In genomic region chr18:34397286-34397896, GRCh38 we compare ENCODE assay signal across 24 cellular contexts.
DNase-seq lines count a peak whose midpoint lies in the region; ATAC-seq, FAIRE-seq and TF ChIP-seq lines count a peak whose summit lies in the region.
"Had no signal": no experiment of that assay in that cellular context is flagged by ENCODE, and none has a peak within 500 bp of the region (broad histone marks: within the 10 kb centered on the region; RNA-seq: fewer than 3 reads in every experiment).

No MANE protein-coding gene starts in this region.

- H3K27ac ChIP-seq in HepG2 (ENCODE audit: extremely low read length, insufficient read depth, low read length) = peak overlapping the region; percentile 77
- H3K27ac ChIP-seq: 22Rv1, GM23248, SJCRH30 had no signal

- TF ChIP-seq EP300 in HepG2 (IDR thresholded peaks at IDR 0.05; ENCODE audit: low read depth in 2 of 2, low read length in 2 of 2) (peak in 1 of 2 experiments; percentile 1; a peak in 1 of 4 replicates), HepG2 (CRISPR knock-in tag; IDR thresholded peaks at IDR 0.05; ENCODE audit: borderline replicate concordance) (no peak)

- no peak for TF ChIP-seq RAD21 in HepG2 (CRISPR knock-in tag; IDR thresholded peaks at IDR 0.05)

- no peaks in the 10 kb centered on the region for H3K27me3 ChIP-seq in HepG2 (ENCODE audit: control insufficient read depth in 1 of 2, insufficient read depth in 2 of 2, low read length in 2 of 2)
- H3K27me3 ChIP-seq: BE2C, SJCRH30 had no signal

- no peak overlapping the region for H3K9ac ChIP-seq in HepG2 (ENCODE audit: insufficient read depth, low read depth, low read length)
- H3K9ac ChIP-seq: GM23248 had no signal

- H2AFZ ChIP-seq in HepG2 (ENCODE audit: low read length) = no peak overlapping the region
- H2AFZ ChIP-seq: GM23248 had no signal

- POLR2A ChIA-PET in HepG2 (lab: Yijun Ruan, JAX) = no interaction called here

- TF ChIP-seq CTCF in HepG2 (CRISPR knock-in tag; IDR thresholded peaks at IDR 0.05) = no peak

- H3K36me3 ChIP-seq in HepG2 (replicated peaks in 1 of 2; ENCODE audit: control insufficient read depth in 1 of 2, insufficient read depth in 2 of 2, low read length in 2 of 2) = no peaks in the 10 kb centered on the region
- H3K36me3 ChIP-seq: BE2C, SJCRH30 had no signal

- no peak for TF ChIP-seq POLR2A in HepG2 (IDR thresholded peaks at IDR 0.05; ENCODE audit: insufficient read depth in 1 of 2, low read depth in 2 of 2, low read length in 2 of 2)

- peak overlapping the region in 1 of 3 experiments; percentile 11; a peak in 2 of 6 replicates for H3K4me3 ChIP-seq in HepG2 (replicated peaks in 1 of 3; ENCODE audit: insufficient read depth in 1 of 3, low read depth in 2 of 3, low read length in 3 of 3)
- H3K4me3 ChIP-seq: GM23248, SJCRH30 had no signal

- intact Hi-C loops in HepG2 (cut with micrococcal nuclease; ENCODE audit: unreplicated experiment) = loop anchor here (5.0 to 10.0 kb wide), 2 partner anchors 47 to 95 kb away; no protein-coding TSS in a partner anchor

- DNase-seq in DMS53 (lab: John Stamatoyannopoulos, UW) = peak; percentile 36
- DNase-seq in DMS53 treated with DMSO at 0.1 percent for 48 hours (lab: John Stamatoyannopoulos, UW; ENCODE audit: unreplicated experiment) = no peak
- peak; percentile 2 for DNase-seq in DMS79 treated with DMSO at 0.1 percent for 48 hours (lab: John Stamatoyannopoulos, UW)
- DNase-seq in NCI-H510A treated with DMSO at 0.1 percent for 48 hours (lab: John Stamatoyannopoulos, UW) = peak; percentile 92
- DNase-seq in HepG2 (ENCODE audit: low spot score) = peak; percentile 70
- no peak for DNase-seq in central memory CD4-positive, alpha-beta T cell
- DNase-seq in RPMI8226 = no peak
- DNase-seq: ACHN; BE2C; CD8-positive, alpha-beta memory T cell; GM23248; H7; KBM-7; MV-4-11; NCI-H1105 treated with DMSO at 0.1 percent for 48 hours; NCI-H146; NCI-H2081 treated with DMSO at 0.1 percent for 48 hours; NCI-H446; SJCRH30 had no signal

- no peaks in the 10 kb centered on the region for H3K79me2 ChIP-seq in HepG2 (ENCODE audit: insufficient read depth, low read length)

- no peaks in the 10 kb centered on the region for H3K9me3 ChIP-seq in HepG2 (ENCODE audit: low read length)
- H3K9me3 ChIP-seq: BE2C, SJCRH30 had no signal

- WGBS in HepG2 (ENCODE audit: low lambda C conversion rate) = 0% methylated on average over 2 of the region's 2 CpGs

- FAIRE-seq in HepG2 (lab: Jason Lieb, UNC) = peak; percentile 64
- FAIRE-seq: G401.6, RCC 7860 had no signal

- in situ Hi-C loops in HepG2 (cut with HindIII; ENCODE audit: extremely low pct_ligation_motif_present, low pct_unique_long_range_greater_than_20kb) = no loop called here

- H3K4me1 ChIP-seq in HepG2 (ENCODE audit: insufficient read depth, low read length) = peaks cover 31% of the 10 kb centered on the region
- H3K4me1 ChIP-seq: BE2C, SJCRH30 had no signal

- H4K20me1 ChIP-seq in HepG2 (ENCODE audit: insufficient read depth, low read length) = no peaks in the 10 kb centered on the region

- ATAC-seq in HepG2 (peak; percentile 96), HG03095 (IDR thresholded peaks at IDR 0.05; ENCODE audit: unreplicated experiment) (no peak)
- ATAC-seq: SK-N-SH treated with all-trans-retinoic acid at 6 μM for 48 hours had no signal

- H3K4me2 ChIP-seq in HepG2 (ENCODE audit: low read depth, low read length) = peak overlapping the region; percentile 68

- CTCF ChIA-PET in HepG2 (lab: Yijun Ruan, JAX; ENCODE audit: low intra/inter-chr PET ratio, low total read pairs) = no interaction called here

- BruUV-seq in HepG2 (replicated peaks; lab: Mats Ljungman, UMichigan) = no TSS peak

TF ChIP-seq in HepG2, 621 proteins besides CTCF, POLR2A, EP300 and RAD21 (continues in another document):
- TF ChIP-seq ZNF883 (CRISPR knock-in tag; IDR thresholded peaks at IDR 0.05; ENCODE audit: not compliant biosample characterization) (no peak), IRX3 (CRISPR knock-in tag; IDR thresholded peaks at IDR 0.05; ENCODE audit: borderline replicate concordance, low read depth) (no peak), ZNF550 (CRISPR knock-in tag; IDR thresholded peaks at IDR 0.05; ENCODE audit: borderline replicate concordance) (no peak), FOXJ3 (CRISPR knock-in tag; IDR thresholded peaks at IDR 0.05; ENCODE audit: borderline replicate concordance) (no peak), RFX5 (IDR thresholded peaks at IDR 0.05; ENCODE audit: low read depth, low read length) (no peak), NCOR1 (IDR thresholded peaks at IDR 0.05; ENCODE audit: borderline replicate concordance, low read length) (peak; percentile 76; the same call in 1 of the 2 replicates), DNMT3B (CRISPR knock-in tag; conservative IDR thresholded peaks at IDR 0.05) (no peak), FOXP1 (IDR thresholded peaks at IDR 0.05) (no peak), FOXP1 (CRISPR knock-in tag; IDR thresholded peaks at IDR 0.05) (0 out of 2 replicates have a peak, but pooled peaks have one; percentile 10)
- TF ChIP-seq, protein P1, sequence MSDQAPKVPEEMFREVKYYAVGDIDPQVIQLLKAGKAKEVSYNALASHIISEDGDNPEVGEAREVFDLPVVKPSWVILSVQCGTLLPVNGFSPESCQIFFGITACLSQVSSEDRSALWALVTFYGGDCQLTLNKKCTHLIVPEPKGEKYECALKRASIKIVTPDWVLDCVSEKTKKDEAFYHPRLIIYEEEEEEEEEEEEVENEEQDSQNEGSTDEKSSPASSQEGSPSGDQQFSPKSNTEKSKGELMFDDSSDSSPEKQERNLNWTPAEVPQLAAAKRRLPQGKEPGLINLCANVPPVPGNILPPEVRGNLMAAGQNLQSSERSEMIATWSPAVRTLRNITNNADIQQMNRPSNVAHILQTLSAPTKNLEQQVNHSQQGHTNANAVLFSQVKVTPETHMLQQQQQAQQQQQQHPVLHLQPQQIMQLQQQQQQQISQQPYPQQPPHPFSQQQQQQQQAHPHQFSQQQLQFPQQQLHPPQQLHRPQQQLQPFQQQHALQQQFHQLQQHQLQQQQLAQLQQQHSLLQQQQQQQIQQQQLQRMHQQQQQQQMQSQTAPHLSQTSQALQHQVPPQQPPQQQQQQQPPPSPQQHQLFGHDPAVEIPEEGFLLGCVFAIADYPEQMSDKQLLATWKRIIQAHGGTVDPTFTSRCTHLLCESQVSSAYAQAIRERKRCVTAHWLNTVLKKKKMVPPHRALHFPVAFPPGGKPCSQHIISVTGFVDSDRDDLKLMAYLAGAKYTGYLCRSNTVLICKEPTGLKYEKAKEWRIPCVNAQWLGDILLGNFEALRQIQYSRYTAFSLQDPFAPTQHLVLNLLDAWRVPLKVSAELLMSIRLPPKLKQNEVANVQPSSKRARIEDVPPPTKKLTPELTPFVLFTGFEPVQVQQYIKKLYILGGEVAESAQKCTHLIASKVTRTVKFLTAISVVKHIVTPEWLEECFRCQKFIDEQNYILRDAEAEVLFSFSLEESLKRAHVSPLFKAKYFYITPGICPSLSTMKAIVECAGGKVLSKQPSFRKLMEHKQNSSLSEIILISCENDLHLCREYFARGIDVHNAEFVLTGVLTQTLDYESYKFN (CRISPR knock-in tag; conservative IDR thresholded peaks at IDR 0.05) = peak; percentile 79
- TF ChIP-seq, protein P2, sequence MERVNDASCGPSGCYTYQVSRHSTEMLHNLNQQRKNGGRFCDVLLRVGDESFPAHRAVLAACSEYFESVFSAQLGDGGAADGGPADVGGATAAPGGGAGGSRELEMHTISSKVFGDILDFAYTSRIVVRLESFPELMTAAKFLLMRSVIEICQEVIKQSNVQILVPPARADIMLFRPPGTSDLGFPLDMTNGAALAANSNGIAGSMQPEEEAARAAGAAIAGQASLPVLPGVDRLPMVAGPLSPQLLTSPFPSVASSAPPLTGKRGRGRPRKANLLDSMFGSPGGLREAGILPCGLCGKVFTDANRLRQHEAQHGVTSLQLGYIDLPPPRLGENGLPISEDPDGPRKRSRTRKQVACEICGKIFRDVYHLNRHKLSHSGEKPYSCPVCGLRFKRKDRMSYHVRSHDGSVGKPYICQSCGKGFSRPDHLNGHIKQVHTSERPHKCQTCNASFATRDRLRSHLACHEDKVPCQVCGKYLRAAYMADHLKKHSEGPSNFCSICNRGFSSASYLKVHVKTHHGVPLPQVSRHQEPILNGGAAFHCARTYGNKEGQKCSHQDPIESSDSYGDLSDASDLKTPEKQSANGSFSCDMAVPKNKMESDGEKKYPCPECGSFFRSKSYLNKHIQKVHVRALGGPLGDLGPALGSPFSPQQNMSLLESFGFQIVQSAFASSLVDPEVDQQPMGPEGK (CRISPR knock-in tag; IDR thresholded peaks at IDR 0.05) = no peak
- TF ChIP-seq, protein P3, sequence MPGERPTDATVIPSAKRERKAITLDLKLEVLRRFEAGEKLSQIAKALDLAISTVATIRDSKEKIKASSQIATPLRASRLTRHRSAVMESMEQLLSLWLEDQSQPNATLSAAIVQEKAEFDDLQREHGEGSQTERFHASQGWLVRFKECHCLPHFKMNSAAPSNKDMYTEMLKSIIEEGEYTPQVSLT (CRISPR knock-in tag; IDR thresholded peaks at IDR 0.05; ENCODE audit: borderline replicate concordance, low read depth) = no peak

Comparison
In these comparisons a context has a peak if more than half of its experiments do, and no peak if none do; other contexts are left out.
1. DNase-seq: peak in DMS53 (single experiment), DMS79 treated with DMSO at 0.1 percent for 48 hours (single experiment), NCI-H510A treated with DMSO at 0.1 percent for 48 hours (single experiment) and HepG2 (single experiment); none in DMS53 treated with DMSO at 0.1 percent for 48 hours (single experiment), central memory CD4-positive, alpha-beta T cell (single experiment) and RPMI8226 (single experiment).